In genomic region chr2:154193246-154193645, GRCh38 we compare ENCODE assay signal across 18 cellular contexts.
"Had no signal": no experiment of that assay in that cellular context is flagged by ENCODE, and none has a peak within 500 bp of the region (broad histone marks: within the 10 kb centered on the region; RNA-seq: fewer than 3 reads in every experiment).

No MANE protein-coding gene starts in this region.

- H3K4me3 ChIP-seq: dorsolateral prefrontal cortex, heart left ventricle, prostate gland, sigmoid colon, skin epidermis, stomach, thoracic aorta, transverse colon had no signal

- H3K27ac Mint-ChIP-seq: naive thymus-derived CD4-positive, alpha-beta T cell; nephron progenitor cell had no signal

- H3K9me3 Mint-ChIP-seq: nephron progenitor cell had no signal

- ATAC-seq: heart left ventricle; left colon; naive thymus-derived CD4-positive, alpha-beta T cell had no signal

- H3K4me1 Mint-ChIP-seq: nephron progenitor cell had no signal

- H3K27me3 Mint-ChIP-seq: naive thymus-derived CD4-positive, alpha-beta T cell had no signal

- DNase-seq: cortex of kidney; effector CD8-positive, alpha-beta T cell; foreskin melanocyte; heart left ventricle; hippocampal formation; left colon; naive thymus-derived CD4-positive, alpha-beta T cell; nephron progenitor cell; sigmoid colon; stimulated activated CD4-positive, alpha-beta T cell treated with anti-CD3 and anti-CD28 coated beads, Interleukin-2, amount 100 ng/mL, for 24 hours; stimulated activated naive CD4-positive, alpha-beta T cell; stomach; substantia nigra; transverse colon had no signal

- H3K36me3 Mint-ChIP-seq: naive thymus-derived CD4-positive, alpha-beta T cell had no signal

- H3K4me3 Mint-ChIP-seq: naive thymus-derived CD4-positive, alpha-beta T cell; nephron progenitor cell had no signal
